Comparison of ENCODE assay signal across 8 cellular contexts in genomic region chr18:2906522-2907458, GRCh38. TPM values are rescaled to one million over a fixed set of nuclear protein-coding genes. Genes with fewer than 3 reads are reported as not detected.
A peak's percentile ranks its signal among the peaks of the same experiment; 100 is the strongest.
DNase-seq lines count a peak whose midpoint lies in the region; ATAC-seq and TF ChIP-seq lines count a peak whose summit lies in the region.

No MANE protein-coding gene starts in this region.

- H3K27ac ChIP-seq in body of pancreas = peak overlapping the region in 1 of 4 donors; percentile 28

- 3 to 20% methylated on average over 1 to 73 of the region's 97 CpGs for WGBS in body of pancreas, 2 donors

- H3K36me3 ChIP-seq in body of pancreas (replicated peaks in 1 of 2; ENCODE audit: insufficient read depth in 1 of 2, low read depth in 2 of 2) = no peaks in the 10 kb centered on the region

- H3K27me3 ChIP-seq in body of pancreas = peaks cover 0 to 10% of the 10 kb centered on the region in 2 donors

- DNase-seq in AG09319 (ENCODE audit: extremely low read depth, low read depth) (no peak), T-helper 1 cell (peak; percentile 17 to 54 (median 37)), body of pancreas (peak in 3 of 4 donors; percentile 33 to 40 (median 38)), left kidney (ENCODE audit: low read depth, low spot score) (peak; percentile 70), NCI-H2196 treated with DMSO at 0.1 percent for 48 hours (lab: John Stamatoyannopoulos, UW; ENCODE audit: unreplicated experiment) (no peak)
- DNase-seq in stimulated activated CD4-positive, alpha-beta T cell treated with anti-CD3 and anti-CD28 coated beads, TNF-alpha, amount 100 ng/mL, for 4 hours (ENCODE audit: low read depth in 3 of 3) = peak in 2 of 3 experiments; percentile 17 to 39

- H3K9me3 ChIP-seq in body of pancreas = no peaks in the 10 kb centered on the region

- intact Hi-C loops in body of pancreas (cut with DNase I) = no loop called here

- TF ChIP-seq POLR2A in body of pancreas (IDR thresholded peaks at IDR 0.05) = no peak

- peaks cover 21% of the 10 kb centered on the region for H3K4me1 ChIP-seq in body of pancreas

- ATAC-seq in GM18909 (IDR thresholded peaks at IDR 0.05; ENCODE audit: poor library complexity, unreplicated experiment) (peak; percentile 57), HG03139 (IDR thresholded peaks at IDR 0.05; ENCODE audit: unreplicated experiment) (peak; percentile 52), body of pancreas (peak; percentile 36)

- TF ChIP-seq CTCF in AG09319 (IDR thresholded peaks at IDR 0.05; ENCODE audit: low read depth, low read length) (peak; percentile 25), body of pancreas (IDR thresholded peaks at IDR 0.05) (peak in 1 of 7 experiments; percentile 19)

- H3K4me3 ChIP-seq in body of pancreas = peak overlapping the region; percentile 16 to 29

RNA-seq across cellular contexts. Expression of gene EMILIN2, which starts 60.0 kb away (rescaled TPM):
- total RNA-seq in body of pancreas = 1 to 10 TPM; 2.0 to 3.1 TPM

Comparison
In these comparisons a context has a peak if more than half of its experiments do, and no peak if none do; other contexts are left out.
1. DNase-seq: peak in T-helper 1 cell (5 of 5), body of pancreas (3 of 4), left kidney (single experiment) and stimulated activated CD4-positive, alpha-beta T cell treated with anti-CD3 and anti-CD28 coated beads, TNF-alpha, amount 100 ng/mL, for 4 hours (2 of 3); none in AG09319 (single experiment) and NCI-H2196 treated with DMSO at 0.1 percent for 48 hours (single experiment).
2. Peak in every context shown above with its lines, with median percentiles within 50 percentile points of each other: ATAC-seq.